ENCODE assay signal across 9 cellular contexts in the genomic region with DNA sequence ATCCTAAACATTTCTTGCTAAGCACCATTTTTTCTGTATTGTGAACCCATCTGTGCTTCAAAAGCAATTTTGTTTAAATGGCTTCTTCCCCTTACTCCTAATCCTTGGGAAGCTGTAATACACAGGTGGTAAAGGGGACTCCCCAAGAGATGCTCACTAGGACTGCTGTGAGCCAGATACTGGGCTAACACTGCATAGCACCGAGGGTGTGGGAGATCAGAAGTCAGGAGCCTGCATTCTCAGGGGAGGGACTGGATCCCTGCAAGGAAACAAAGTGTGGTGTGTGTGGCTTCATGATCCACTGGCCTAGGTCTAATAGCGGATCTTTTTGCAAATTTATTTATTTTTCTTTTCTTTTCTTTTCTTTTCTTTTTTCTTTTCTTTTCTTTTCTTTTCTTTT. TPM values are rescaled to one million over a fixed set of nuclear protein-coding genes. Genes with fewer than 3 reads are reported as not detected.
DNase-seq lines count a peak whose midpoint lies in the region; ATAC-seq, FAIRE-seq and TF ChIP-seq lines count a peak whose summit lies in the region.
"Not testable (repeated sequence)": the region's sequence is repeated elsewhere in the genome, so short reads cannot be mapped to it uniquely, and the experiment has no call there.
"Had no signal": no experiment of that assay in that cellular context is flagged by ENCODE, and none has a peak within 500 bp of the region (broad histone marks: within the 10 kb centered on the region; RNA-seq: fewer than 3 reads in every experiment).

No MANE protein-coding gene starts in this region.

- TF ChIP-seq CTCF in K562 (IDR thresholded peaks at IDR 0.05 in 2 of 3, conservative IDR thresholded peaks at IDR 0.05 in 1 of 3; ENCODE audit: insufficient read depth in 2 of 3, low read depth in 1 of 3, low read length in 3 of 3); endodermal cell (conservative IDR thresholded peaks at IDR 0.05); foreskin keratinocyte (conservative IDR thresholded peaks at IDR 0.05); HepG2 (CRISPR knock-in tag; IDR thresholded peaks at IDR 0.05); spleen (IDR thresholded peaks at IDR 0.05 in 8 of 11, conservative IDR thresholded peaks at IDR 0.05 in 3 of 11): not testable (repeated sequence)

- not testable (repeated sequence) for H3K4me1 ChIP-seq in SJCRH30; K562 (replicated peaks in 1 of 2; ENCODE audit: control insufficient read depth in 2 of 2, insufficient read depth in 2 of 2, low read length in 2 of 2); endodermal cell (ENCODE audit: control insufficient read depth, insufficient read depth, low read length); foreskin keratinocyte; HepG2 (ENCODE audit: insufficient read depth, low read length); spleen

- H3K36me3 Mint-ChIP-seq in endodermal cell (ENCODE audit: low read depth) = not testable (repeated sequence)

- not testable (repeated sequence) for H3K9me3 ChIP-seq in SJCRH30 (replicated peaks); K562 (replicated peaks; ENCODE audit: control insufficient read depth, insufficient read depth, low read depth, low read length); endodermal cell (ENCODE audit: control insufficient read depth, low read length); HepG2 (ENCODE audit: low read length); spleen

- not testable (repeated sequence) for FAIRE-seq in K562 (lab: Jason Lieb, UNC); HepG2 (lab: Jason Lieb, UNC)

- H3K4me3 ChIP-seq in SJCRH30; K562; endodermal cell (ENCODE audit: low read length); HepG2 (replicated peaks in 1 of 3; ENCODE audit: insufficient read depth in 1 of 3, low read depth in 2 of 3, low read length in 3 of 3); spleen: not testable (repeated sequence)

- TF ChIP-seq RAD21 in K562 (CRISPR knock-in tag; conservative IDR thresholded peaks at IDR 0.05 in 1 of 2, IDR thresholded peaks at IDR 0.05 in 1 of 2); HepG2 (CRISPR knock-in tag; IDR thresholded peaks at IDR 0.05): not testable (repeated sequence)

- not testable (repeated sequence) for H3K4me3 Mint-ChIP-seq in endodermal cell

- H3K79me2 ChIP-seq in K562 (ENCODE audit: control insufficient read depth, insufficient read depth, low read length); HepG2 (ENCODE audit: insufficient read depth, low read length): not testable (repeated sequence)

- WGBS in K562 (ENCODE audit: insufficient coverage, low coverage, missing lambda C conversion rate) = 0% methylated on average over 1 of the region's 2 CpGs
- 88% methylated on average over 2 of the region's 2 CpGs; no CpG with 5 or more reads in 1 of the 2 experiments for WGBS in endodermal cell (ENCODE audit: insufficient coverage in 1 of 2, insufficient read length in 1 of 2), 2 experiments
- 30% methylated on average over 2 of the region's 2 CpGs for WGBS in HepG2 (ENCODE audit: low lambda C conversion rate)
- 75 to 90% (median 85%) methylated on average over 1 to 2 of the region's 2 CpGs for WGBS in spleen, 5 donors

- not testable (repeated sequence) for H4K20me1 ChIP-seq in K562 (replicated peaks; ENCODE audit: control insufficient read depth, insufficient read depth, low read length); HepG2 (ENCODE audit: insufficient read depth, low read length)

- not testable (repeated sequence) for H3K27me3 Mint-ChIP-seq in endodermal cell (ENCODE audit: insufficient read depth)

- H3K27me3 ChIP-seq in SJCRH30; endodermal cell (ENCODE audit: control insufficient read depth, insufficient read depth, low read length, poor library complexity, severe bottlenecking); foreskin keratinocyte; HepG2 (ENCODE audit: control insufficient read depth in 1 of 2, insufficient read depth in 2 of 2, low read length in 2 of 2): not testable (repeated sequence)
- H3K27me3 ChIP-seq in K562 (ENCODE audit: control insufficient read depth in 2 of 2, insufficient read depth in 2 of 2, low read length in 2 of 2) = peaks cover 15 to 19% of the 10 kb centered on the region in 2 experiments; a peak in 4 of 5 replicates
- H3K27me3 ChIP-seq in spleen (replicated peaks in 1 of 7) = peaks cover 0 to 24% (median 4%) of the 10 kb centered on the region in 7 donors

- in situ Hi-C loops in K562 (cut with MboI) = loop anchor here (5.0 kb wide), 1 partner anchor 71 kb away; no protein-coding TSS in a partner anchor
- in situ Hi-C loops in HepG2 (cut with HindIII; ENCODE audit: extremely low pct_ligation_motif_present, low pct_unique_long_range_greater_than_20kb) = not testable (repeated sequence)

- not testable (repeated sequence) for H3K4me1 Mint-ChIP-seq in endodermal cell

- BruUV-seq in K562 (replicated peaks; lab: Mats Ljungman, UMichigan); HepG2 (replicated peaks; lab: Mats Ljungman, UMichigan): not testable (repeated sequence)

- TF ChIP-seq POLR2A in K562 (conservative IDR thresholded peaks at IDR 0.05); HepG2 (IDR thresholded peaks at IDR 0.05; ENCODE audit: insufficient read depth in 1 of 2, low read depth in 2 of 2, low read length in 2 of 2); spleen (IDR thresholded peaks at IDR 0.05): not testable (repeated sequence)

- H3K4me2 ChIP-seq in K562 (ENCODE audit: insufficient read depth, low read length); HepG2 (ENCODE audit: low read depth, low read length): not testable (repeated sequence)

- CTCF ChIA-PET in K562 (lab: Yijun Ruan, JAX; ENCODE audit: low intra/inter-chr PET ratio); HepG2 (lab: Yijun Ruan, JAX; ENCODE audit: low intra/inter-chr PET ratio, low total read pairs): not testable (repeated sequence)

- H3K9ac ChIP-seq in K562 (ENCODE audit: insufficient read depth in 1 of 2, low read depth in 2 of 2, low read length in 2 of 2); endodermal cell (ENCODE audit: extremely low read depth, low read length, poor library complexity, severe bottlenecking); HepG2 (ENCODE audit: insufficient read depth, low read depth, low read length): not testable (repeated sequence)

- H2AFZ ChIP-seq in K562 (ENCODE audit: low read depth, low read length); HepG2 (ENCODE audit: low read length): not testable (repeated sequence)

- not testable (repeated sequence) for H3K9me3 Mint-ChIP-seq in endodermal cell

- not testable (repeated sequence) for H3K36me3 ChIP-seq in SJCRH30; K562 (ENCODE audit: control insufficient read depth, insufficient read depth, low read length); endodermal cell (ENCODE audit: control insufficient read depth, insufficient read depth, low read length); HepG2 (replicated peaks in 1 of 2; ENCODE audit: control insufficient read depth in 1 of 2, insufficient read depth in 2 of 2, low read length in 2 of 2); spleen

- H3K9me1 ChIP-seq in K562 (ENCODE audit: control insufficient read depth, insufficient read depth, low read length) = not testable (repeated sequence)

- ATAC-seq in K562 (peak; percentile 78), foreskin keratinocyte (peak; percentile 32), HepG2 (0 out of 3 replicates have a peak, but pooled peaks have one; percentile 26)

- not testable (repeated sequence) for TF ChIP-seq EP300 in K562 (IDR thresholded peaks at IDR 0.05; ENCODE audit: low read length); HepG2 (IDR thresholded peaks at IDR 0.05; ENCODE audit: low read depth in 2 of 2, low read length in 2 of 2); HepG2 (CRISPR knock-in tag; IDR thresholded peaks at IDR 0.05; ENCODE audit: borderline replicate concordance)

- peak; percentile 66 to 72 for DNase-seq in SJCRH30
- DNase-seq in K562 (ENCODE audit: extremely low read depth in 1 of 4, low spot score in 3 of 4); foreskin keratinocyte; HepG2 (ENCODE audit: low spot score): not testable (repeated sequence)
- peak; percentile 46 for DNase-seq in endodermal cell
- DNase-seq in spleen = peak; percentile 37

- not testable (repeated sequence) for H3K27ac ChIP-seq in SJCRH30; K562 (ENCODE audit: extremely low read depth, low read depth, low read length); endodermal cell (ENCODE audit: low read depth, low read length); foreskin keratinocyte; HepG2 (ENCODE audit: extremely low read length, insufficient read depth, low read length); spleen

- intact Hi-C loops in K562 (cut with micrococcal nuclease); HepG2 (cut with micrococcal nuclease; ENCODE audit: unreplicated experiment); spleen (cut with DNase I; ENCODE audit: low total_unique reads): not testable (repeated sequence)

- H3K27ac Mint-ChIP-seq in endodermal cell = not testable (repeated sequence)

- POLR2A ChIA-PET in K562 (lab: Yijun Ruan, JAX); HepG2 (lab: Yijun Ruan, JAX): not testable (repeated sequence)

RNA-seq across cellular contexts. Expression of gene RNU1-4, which starts 57.7 kb away (rescaled TPM):
- under 0.01 TPM in 2 replicates for total RNA-seq in SJCRH30 (2014; rRNA removed; shearing (Covaris generic))
- total RNA-seq in K562 (2011; cell fraction: chromatin; rRNA removed; ENCODE audit: low replicate concordance) = under 0.01 TPM in 2 replicates
- total RNA-seq in K562 (2011; cell fraction: nucleolus; rRNA removed) = under 0.01 and 21,200 TPM in 2 replicates
- total RNA-seq in K562 (2011; cell fraction: nucleoplasm; rRNA removed) = under 0.01 and 24,158 TPM in 2 replicates
- total RNA-seq in K562 (2014; rRNA removed) (under 0.01 TPM in 2 replicates), K562 (2014; rRNA removed; fragmentation: Illumina TruSeq; extraction: Trizol) (28,565 and 32,823 TPM in 2 replicates), K562 (2015; rRNA removed; fragmentation: Illumina TruSeq; extraction: Trizol) (20,456 and 27,045 TPM in 2 replicates), K562 (2021) (2,231 and 2,538 TPM in 2 replicates), endodermal cell (1,000 to 10,000 TPM; 2,483 to 3,611 TPM), foreskin keratinocyte (2,556 and 4,441 TPM in 2 replicates), HepG2 (2016; rRNA removed; fragmentation: Illumina TruSeq; extraction: Trizol) (859 and 11,018 TPM in 2 replicates), spleen (1,000 to 10,000 TPM in 4 of 7 donors, under 1 TPM in 3; under 0.01 to 8,075 (median 6,234) TPM)
- polyA plus RNA-seq in K562 (2011; rRNA removed) (83.9 TPM in 1 of 2 replicates, not detected in the other), K562 (2014; fragmentation: Illumina TruSeq; extraction: Trizol) (not detected in 2 replicates), K562 (2014; fragmentation: Nextera tagmentation; extraction: Ambion mirVana) (1 to 10 TPM in 1 of 2 experiments, not detected in 1; 3.0 TPM), K562 (2014; rRNA removed) (not detected in 2 replicates), foreskin keratinocyte (not detected in 2 replicates), HepG2 (2011; rRNA removed) (under 0.01 TPM in 2 replicates), spleen (not detected)
- polyA plus RNA-seq in K562 (2011; cell fraction: cytosol; rRNA removed) = under 0.01 TPM in 1 of 2 replicates, not detected in the other
- polyA plus RNA-seq in K562 (2011; cell fraction: nucleus; rRNA removed) = under 0.01 and 1,424 TPM in 2 replicates
- 25.1 TPM in 1 of 2 replicates, not detected in the other for polyA plus RNA-seq in K562 (2012)
- 10,756 and 20,531 TPM in 2 replicates for polyA minus RNA-seq in K562 (2011; rRNA and poly(A)+ RNA removed)
- polyA minus RNA-seq in K562 (2011; cell fraction: cytosol; rRNA and poly(A)+ RNA removed) = 58,964 and 66,171 TPM in 2 replicates
- polyA minus RNA-seq in K562 (2011; cell fraction: nucleus; rRNA and poly(A)+ RNA removed) = 66,769 and 85,880 TPM in 2 replicates
- 11,872 TPM for polyA plus RNA-seq in endodermal cell (2013, experiment 1 of 2)
- 14,577 TPM for polyA plus RNA-seq in endodermal cell (2013, experiment 2 of 2)
- 16,281 and 17,236 TPM in 2 replicates for total RNA-seq in HepG2 (2016; cell fraction: cytosol; rRNA removed; fragmentation: Illumina TruSeq; extraction: Trizol; ENCODE audit: low read depth)
- total RNA-seq in HepG2 (2016; cell fraction: insoluble cytoplasmic fraction; rRNA removed; fragmentation: Illumina TruSeq; extraction: Trizol) = 1,309 and 10,613 TPM in 2 replicates
- total RNA-seq in HepG2 (2016; cell fraction: membrane; rRNA removed; fragmentation: Illumina TruSeq; extraction: Trizol) = 2,848 and 3,475 TPM in 2 replicates
- 52,466 and 64,417 TPM in 2 replicates for total RNA-seq in HepG2 (2016; cell fraction: nucleus; rRNA removed; fragmentation: Illumina TruSeq; extraction: Trizol)
- polyA plus RNA-seq in HepG2 (2011; cell fraction: cytosol; rRNA removed) = under 0.01 TPM in 2 replicates
- under 0.01 TPM in 2 replicates for polyA plus RNA-seq in HepG2 (2011; cell fraction: nucleus; rRNA removed)
- 78.2 TPM in 1 of 2 replicates, not detected in the other for polyA plus RNA-seq in HepG2 (2012)
- polyA plus RNA-seq in HepG2 (2016; cell fraction: cytosol; fragmentation: Illumina TruSeq; extraction: Trizol; ENCODE audit: low read depth) = 27.3 and 44.4 TPM in 2 replicates
- not detected in 2 replicates for polyA plus RNA-seq in HepG2 (2016; cell fraction: insoluble cytoplasmic fraction; fragmentation: Illumina TruSeq; extraction: Trizol; ENCODE audit: low read depth)
- not detected in 2 replicates for polyA plus RNA-seq in HepG2 (2016; cell fraction: membrane; fragmentation: Illumina TruSeq; extraction: Trizol; ENCODE audit: low read depth)
- 32.8 TPM in 1 of 2 replicates, not detected in the other for polyA plus RNA-seq in HepG2 (2016; cell fraction: nucleus; fragmentation: Illumina TruSeq; extraction: Trizol; ENCODE audit: insufficient read depth, low read depth)
- polyA minus RNA-seq in HepG2 (2011; rRNA and poly(A)+ RNA removed; ENCODE audit: low replicate concordance) = 12,820 and 15,604 TPM in 2 replicates
- polyA minus RNA-seq in HepG2 (2011; cell fraction: cytosol; rRNA and poly(A)+ RNA removed) = 90,102 and 105,040 TPM in 2 replicates
- 42,574 and 58,030 TPM in 2 replicates for polyA minus RNA-seq in HepG2 (2011; cell fraction: nucleus; rRNA and poly(A)+ RNA removed)
- total RNA-seq: HT1080 had no signal
- polyA plus RNA-seq: BJ, IMR-90 had no signal

Comparison
In these comparisons a context has a peak if more than half of its experiments do, and no peak if none do; other contexts are left out.
1. ATAC-seq: peak in every context shown above with its lines; median percentile 78 in K562; 32 in foreskin keratinocyte; 26 in HepG2.